In the genomic region with DNA sequence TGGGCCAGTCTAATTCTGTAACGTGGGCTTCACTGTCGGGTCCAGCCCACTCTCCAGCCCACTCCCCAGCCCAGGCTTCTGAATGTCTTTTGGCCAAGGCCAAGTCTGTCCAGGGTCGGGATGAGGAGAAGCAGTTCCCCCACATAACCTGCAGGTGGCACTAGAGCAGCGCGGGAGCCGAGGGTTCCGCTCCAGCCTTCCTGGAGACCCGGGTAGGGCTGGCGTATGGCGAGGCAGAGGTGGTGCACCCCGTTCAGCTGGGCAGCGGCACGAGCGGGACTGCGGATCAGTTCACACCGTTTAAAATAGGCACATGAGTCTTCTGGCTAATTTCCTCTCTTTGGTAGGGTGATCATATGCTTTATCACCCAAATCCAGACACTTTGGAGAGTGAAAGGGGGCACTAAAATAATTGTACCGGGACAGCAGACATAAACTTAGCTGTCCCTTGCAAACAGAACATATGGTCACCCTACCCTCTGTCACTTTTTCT, we compare ENCODE assay signal across 8 cellular contexts.
A peak's percentile ranks its signal among the peaks of the same experiment; 100 is the strongest.
DNase-seq lines count a peak whose midpoint lies in the region; ATAC-seq and TF ChIP-seq lines count a peak whose summit lies in the region.

No MANE protein-coding gene starts in this region.

- H3K27me3 ChIP-seq in adipocyte (replicated peaks; ENCODE audit: control insufficient read depth, insufficient read depth, low read length) (peaks cover 6% of the 10 kb centered on the region), gastrocnemius medialis (no peaks in the 10 kb centered on the region)

- no peak overlapping the region for H3K27ac ChIP-seq in gastrocnemius medialis

- peak overlapping the region; percentile 73 for H3K4me3 ChIP-seq in adipocyte (ENCODE audit: low read length)
- H3K4me3 ChIP-seq in gastrocnemius medialis, result peak overlapping the region in 2 of 4 donors; percentile 28 to 32

- H3K4me1 ChIP-seq in adipocyte (ENCODE audit: control insufficient read depth, insufficient read depth, low read length) (peaks cover 5% of the 10 kb centered on the region), gastrocnemius medialis (no peaks in the 10 kb centered on the region)

- H3K36me3 ChIP-seq in adipocyte (ENCODE audit: control insufficient read depth, insufficient read depth, low read length, severe bottlenecking) (no peaks in the 10 kb centered on the region), gastrocnemius medialis (no peaks in the 10 kb centered on the region)

- ATAC-seq in GM21528 (IDR thresholded peaks at IDR 0.05; ENCODE audit: low FRiP score, unreplicated experiment) (peak; percentile 90), SK-N-SH treated with all-trans-retinoic acid at 6 μM for 48 hours (peak; percentile 99), left ventricle myocardium superior (peak; percentile 97), gastrocnemius medialis (peak; percentile 72 to 78), GM19328 (IDR thresholded peaks at IDR 0.05; ENCODE audit: unreplicated experiment) (no peak)

- intact Hi-C loops in left ventricle myocardium superior (cut with micrococcal nuclease) (no loop called here), gastrocnemius medialis (cut with DNase I; ENCODE audit: low total_unique reads) (loop anchor here (2.0 to 5.0 kb wide), 2 partner anchors 27 to 68 kb away; no protein-coding TSS in a partner anchor)

- DNase-seq in DMS53 treated with DMSO at 0.1 percent for 48 hours (lab: John Stamatoyannopoulos, UW; ENCODE audit: unreplicated experiment), result peak; percentile 65
- peak; percentile 51 to 66 for DNase-seq in Kasumi-1 (lab: John Stamatoyannopoulos, UW)
- peak; percentile 77 for DNase-seq in adipocyte (ENCODE audit: low read depth)
- peak; percentile 78 for DNase-seq in left ventricle myocardium superior
- DNase-seq in gastrocnemius medialis, result peak; percentile 17 to 32

- H3K9ac ChIP-seq in adipocyte (ENCODE audit: low read length), result peak overlapping the region; percentile 51

- H3K9me3 ChIP-seq in adipocyte (ENCODE audit: control insufficient read depth, low read length) (peaks cover 6% of the 10 kb centered on the region), gastrocnemius medialis (no peaks in the 10 kb centered on the region)

- peak; percentile 43 to 81 (median 60) for TF ChIP-seq CTCF in gastrocnemius medialis (IDR thresholded peaks at IDR 0.05 in 4 of 5, conservative IDR thresholded peaks at IDR 0.05 in 1 of 5)

- in situ Hi-C loops in gastrocnemius medialis (cut with MboI; ENCODE audit: low sequenced_read_pairs in 4 of 4), result no loop called here

- TF ChIP-seq POLR2A in gastrocnemius medialis (IDR thresholded peaks at IDR 0.05), result no peak

TF ChIP-seq in SK-N-SH treated with all-trans-retinoic acid at 6 μM for 48 hours, 23 proteins besides CTCF, POLR2A, EP300 and RAD21:
- TF ChIP-seq CREB5 (CRISPR knock-in tag; IDR thresholded peaks at IDR 0.05; ENCODE audit: low read depth), result no peak
- TF ChIP-seq, protein P1, sequence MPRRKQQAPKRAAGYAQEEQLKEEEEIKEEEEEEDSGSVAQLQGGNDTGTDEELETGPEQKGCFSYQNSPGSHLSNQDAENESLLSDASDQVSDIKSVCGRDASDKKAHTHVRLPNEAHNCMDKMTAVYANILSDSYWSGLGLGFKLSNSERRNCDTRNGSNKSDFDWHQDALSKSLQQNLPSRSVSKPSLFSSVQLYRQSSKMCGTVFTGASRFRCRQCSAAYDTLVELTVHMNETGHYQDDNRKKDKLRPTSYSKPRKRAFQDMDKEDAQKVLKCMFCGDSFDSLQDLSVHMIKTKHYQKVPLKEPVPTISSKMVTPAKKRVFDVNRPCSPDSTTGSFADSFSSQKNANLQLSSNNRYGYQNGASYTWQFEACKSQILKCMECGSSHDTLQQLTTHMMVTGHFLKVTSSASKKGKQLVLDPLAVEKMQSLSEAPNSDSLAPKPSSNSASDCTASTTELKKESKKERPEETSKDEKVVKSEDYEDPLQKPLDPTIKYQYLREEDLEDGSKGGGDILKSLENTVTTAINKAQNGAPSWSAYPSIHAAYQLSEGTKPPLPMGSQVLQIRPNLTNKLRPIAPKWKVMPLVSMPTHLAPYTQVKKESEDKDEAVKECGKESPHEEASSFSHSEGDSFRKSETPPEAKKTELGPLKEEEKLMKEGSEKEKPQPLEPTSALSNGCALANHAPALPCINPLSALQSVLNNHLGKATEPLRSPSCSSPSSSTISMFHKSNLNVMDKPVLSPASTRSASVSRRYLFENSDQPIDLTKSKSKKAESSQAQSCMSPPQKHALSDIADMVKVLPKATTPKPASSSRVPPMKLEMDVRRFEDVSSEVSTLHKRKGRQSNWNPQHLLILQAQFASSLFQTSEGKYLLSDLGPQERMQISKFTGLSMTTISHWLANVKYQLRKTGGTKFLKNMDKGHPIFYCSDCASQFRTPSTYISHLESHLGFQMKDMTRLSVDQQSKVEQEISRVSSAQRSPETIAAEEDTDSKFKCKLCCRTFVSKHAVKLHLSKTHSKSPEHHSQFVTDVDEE (CRISPR knock-in tag; IDR thresholded peaks at IDR 0.05), result no peak
- no peak for TF ChIP-seq BACH2 (CRISPR knock-in tag; IDR thresholded peaks at IDR 0.05; ENCODE audit: borderline replicate concordance)
- no peak for TF ChIP-seq ZC3H10 (CRISPR knock-in tag; IDR thresholded peaks at IDR 0.05)
- TF ChIP-seq, protein P2, sequence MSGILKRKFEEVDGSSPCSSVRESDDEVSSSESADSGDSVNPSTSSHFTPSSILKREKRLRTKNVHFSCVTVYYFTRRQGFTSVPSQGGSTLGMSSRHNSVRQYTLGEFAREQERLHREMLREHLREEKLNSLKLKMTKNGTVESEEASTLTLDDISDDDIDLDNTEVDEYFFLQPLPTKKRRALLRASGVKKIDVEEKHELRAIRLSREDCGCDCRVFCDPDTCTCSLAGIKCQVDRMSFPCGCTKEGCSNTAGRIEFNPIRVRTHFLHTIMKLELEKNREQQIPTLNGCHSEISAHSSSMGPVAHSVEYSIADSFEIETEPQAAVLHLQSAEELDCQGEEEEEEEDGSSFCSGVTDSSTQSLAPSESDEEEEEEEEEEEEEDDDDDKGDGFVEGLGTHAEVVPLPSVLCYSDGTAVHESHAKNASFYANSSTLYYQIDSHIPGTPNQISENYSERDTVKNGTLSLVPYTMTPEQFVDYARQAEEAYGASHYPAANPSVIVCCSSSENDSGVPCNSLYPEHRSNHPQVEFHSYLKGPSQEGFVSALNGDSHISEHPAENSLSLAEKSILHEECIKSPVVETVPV (CRISPR knock-in tag; IDR thresholded peaks at IDR 0.05), result no peak
- no peak for TF ChIP-seq RARB (CRISPR knock-in tag; IDR thresholded peaks at IDR 0.05)
- TF ChIP-seq ESRRG (CRISPR knock-in tag; IDR thresholded peaks at IDR 0.05), result no peak
- no peak for TF ChIP-seq ZNF8 (CRISPR knock-in tag; IDR thresholded peaks at IDR 0.05)
- TF ChIP-seq OSR1 (CRISPR knock-in tag; IDR thresholded peaks at IDR 0.05), result no peak
- TF ChIP-seq ZNF565 (CRISPR knock-in tag; conservative IDR thresholded peaks at IDR 0.05; ENCODE audit: low read depth), result no peak
- TF ChIP-seq ZFP3 (CRISPR knock-in tag; IDR thresholded peaks at IDR 0.05), result no peak
TF ChIP-seq in SK-N-SH treated with all-trans-retinoic acid at 6 μM for 48 hours: peak in this region for 0.

Comparison
In these comparisons a context has a peak if more than half of its experiments do, and no peak if none do; other contexts are left out.
1. DNase-seq: peak in every context shown above with its lines; median percentile 78 in left ventricle myocardium superior; 77 in adipocyte; 65 in DMS53 treated with DMSO at 0.1 percent for 48 hours; 58 in Kasumi-1; 24 in gastrocnemius medialis.